Comparison of ENCODE assay signal across 1 cellular context in the genomic region with DNA sequence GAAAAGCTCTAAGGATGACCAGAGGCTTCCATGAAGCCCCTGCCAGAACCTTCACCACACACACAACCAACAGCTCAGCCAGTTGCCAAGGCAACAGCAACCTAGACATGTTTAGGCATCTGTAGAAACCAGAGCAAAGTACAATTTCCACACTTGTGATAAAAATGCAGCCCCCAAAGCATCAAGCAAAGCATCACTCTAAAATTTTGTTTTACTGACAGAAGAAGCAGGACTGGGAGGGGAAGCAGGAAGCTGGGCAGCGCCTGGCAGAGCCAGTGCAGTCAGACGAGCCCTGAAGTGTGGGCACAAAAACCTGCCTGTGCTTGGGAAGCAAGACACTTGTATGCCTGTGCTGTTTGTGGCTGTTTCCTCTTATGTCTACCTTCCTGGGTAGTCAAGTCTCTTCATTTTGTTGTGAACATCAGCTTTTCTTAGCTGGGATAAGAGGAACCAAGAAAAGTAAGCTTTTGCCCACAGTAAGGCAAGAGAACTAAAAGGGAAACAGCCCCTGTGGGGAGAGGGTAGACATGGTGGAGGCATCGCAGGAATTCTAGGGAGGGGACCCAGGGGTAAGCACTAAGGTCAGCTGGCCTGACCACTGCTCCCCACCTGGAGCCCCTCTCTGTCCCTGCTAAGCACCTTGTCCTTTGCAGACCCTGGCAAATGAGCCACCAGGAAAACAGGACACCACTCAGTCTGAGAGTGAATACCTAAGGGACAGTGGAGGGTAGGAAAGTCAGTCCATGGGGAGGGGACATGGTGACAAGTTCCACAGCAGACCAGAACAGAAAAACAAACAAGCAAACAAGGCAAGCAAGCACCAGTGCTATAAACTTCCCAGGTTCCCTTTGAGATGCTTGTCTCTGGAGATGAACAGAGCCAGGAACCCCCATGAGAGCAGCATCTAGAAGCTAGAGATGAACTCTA.
A peak's percentile ranks its signal among the peaks of the same experiment; 100 is the strongest.
TF ChIP-seq lines count a peak whose summit lies in the region.

No MANE protein-coding gene starts in this region.

TF ChIP-seq in HepG2, 621 proteins besides CTCF, POLR2A, EP300 and RAD21:
- TF ChIP-seq RFX3 (CRISPR knock-in tag; IDR thresholded peaks at IDR 0.05) (peak; percentile 81), HNF4G (IDR thresholded peaks at IDR 0.05; ENCODE audit: borderline replicate concordance, low read depth, low read length) (0 out of 2 replicates have a peak, but pooled peaks have one; percentile 9), HNF4G (CRISPR knock-in tag; IDR thresholded peaks at IDR 0.05; ENCODE audit: borderline replicate concordance, low read depth) (no peak), MTF1 (CRISPR knock-in tag; IDR thresholded peaks at IDR 0.05) (no peak), RFX1 (IDR thresholded peaks at IDR 0.05) (peak; percentile 79), HNF4A (CRISPR knock-in tag; IDR thresholded peaks at IDR 0.05) (peak; percentile 32; the same call in 1 of the 2 replicates), FOXC1 (CRISPR knock-in tag; IDR thresholded peaks at IDR 0.05; ENCODE audit: borderline replicate concordance) (no peak), POLR2AphosphoS5 (IDR thresholded peaks at IDR 0.05; ENCODE audit: low read depth, low read length) (no peak), SPEN (CRISPR knock-in tag; IDR thresholded peaks at IDR 0.05; ENCODE audit: low read depth) (no peak)
- TF ChIP-seq, protein P1, sequence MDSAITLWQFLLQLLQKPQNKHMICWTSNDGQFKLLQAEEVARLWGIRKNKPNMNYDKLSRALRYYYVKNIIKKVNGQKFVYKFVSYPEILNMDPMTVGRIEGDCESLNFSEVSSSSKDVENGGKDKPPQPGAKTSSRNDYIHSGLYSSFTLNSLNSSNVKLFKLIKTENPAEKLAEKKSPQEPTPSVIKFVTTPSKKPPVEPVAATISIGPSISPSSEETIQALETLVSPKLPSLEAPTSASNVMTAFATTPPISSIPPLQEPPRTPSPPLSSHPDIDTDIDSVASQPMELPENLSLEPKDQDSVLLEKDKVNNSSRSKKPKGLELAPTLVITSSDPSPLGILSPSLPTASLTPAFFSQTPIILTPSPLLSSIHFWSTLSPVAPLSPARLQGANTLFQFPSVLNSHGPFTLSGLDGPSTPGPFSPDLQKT (CRISPR knock-in tag; IDR thresholded peaks at IDR 0.05; ENCODE audit: borderline replicate concordance): no peak
